Comparison of ENCODE assay signal across 14 cellular contexts in the genomic region with DNA sequence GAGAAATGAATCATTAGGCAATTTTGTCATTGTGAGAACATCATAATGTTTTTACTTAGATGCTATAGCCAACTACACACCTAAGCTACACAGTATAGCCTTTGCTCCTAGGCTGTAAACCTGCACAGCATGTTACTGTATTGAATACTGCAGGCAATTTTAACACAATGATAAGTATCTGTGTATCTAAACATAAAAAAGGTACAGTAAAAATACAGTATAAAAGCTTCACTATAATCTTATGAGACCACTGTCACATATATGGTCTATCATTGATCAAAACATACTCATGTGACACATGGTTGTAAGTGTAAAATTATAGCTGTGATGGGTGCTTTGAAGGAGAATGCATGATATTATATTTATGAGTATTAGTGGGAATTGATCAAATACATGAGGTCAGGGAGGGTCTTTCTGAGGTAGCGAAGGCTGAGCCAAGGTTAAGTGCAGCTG. TPM values are rescaled to one million over a fixed set of nuclear protein-coding genes. Genes with fewer than 3 reads are reported as not detected.
"Had no signal": no experiment of that assay in that cellular context is flagged by ENCODE, and none has a peak within 500 bp of the region (broad histone marks: within the 10 kb centered on the region; RNA-seq: fewer than 3 reads in every experiment).

No MANE protein-coding gene starts in this region.

- H3K27ac ChIP-seq: cardiac muscle cell, coronary artery, right atrium auricular region had no signal

- H3K27me3 ChIP-seq: cardiac muscle cell, right atrium auricular region had no signal

- ATAC-seq: activated T-cell treated with anti-CD3 and anti-CD28 coated beads, Interleukin-2, amount 50 U/mL, for 4 hours had no signal

- H3K27me3 Mint-ChIP-seq: activated CD4-positive, alpha-beta memory T cell treated with anti-CD3 and anti-CD28 coated beads for 36 hours; type B pancreatic cell had no signal

- H3K9me3 ChIP-seq: right atrium auricular region had no signal

- H3K36me3 Mint-ChIP-seq: activated CD4-positive, alpha-beta memory T cell treated with anti-CD3 and anti-CD28 coated beads for 36 hours; activated naive CD8-positive, alpha-beta T cell treated with anti-CD3 and anti-CD28 coated beads, Interleukin-2, amount 10 ng/mL, durations not matched to agents 7 days and 5 days; type B pancreatic cell had no signal

- H3K27ac Mint-ChIP-seq: activated CD4-positive, alpha-beta memory T cell treated with anti-CD3 and anti-CD28 coated beads for 36 hours; activated naive CD8-positive, alpha-beta T cell treated with anti-CD3 and anti-CD28 coated beads, Interleukin-2, amount 10 ng/mL, durations not matched to agents 7 days and 5 days; type B pancreatic cell had no signal

- H3K9me3 Mint-ChIP-seq: activated CD4-positive, alpha-beta memory T cell treated with anti-CD3 and anti-CD28 coated beads for 36 hours; activated naive CD8-positive, alpha-beta T cell treated with anti-CD3 and anti-CD28 coated beads, Interleukin-2, amount 10 ng/mL, durations not matched to agents 7 days and 5 days; activated T-cell treated with anti-CD3 and anti-CD28 coated beads, Interleukin-2, amount 50 U/mL, for 4 hours; type B pancreatic cell had no signal

- H3K36me3 ChIP-seq: cardiac muscle cell, right atrium auricular region had no signal

- DNase-seq: activated CD4-positive, alpha-beta memory T cell treated with anti-CD3 and anti-CD28 coated beads for 36 hours; activated naive CD8-positive, alpha-beta T cell treated with anti-CD3 and anti-CD28 coated beads, Interleukin-2, amount 10 ng/mL, durations not matched to agents 7 days and 5 days; activated T-cell treated with anti-CD3 and anti-CD28 coated beads, Interleukin-2, amount 50 U/mL, for 4 hours; anterior cingulate cortex; effector CD4-positive, alpha-beta T cell; head of caudate nucleus; posterior cingulate gyrus; stimulated activated CD4-positive, alpha-beta T cell treated with anti-CD3 and anti-CD28 coated beads, Interleukin-2, amount 100 ng/mL, for 24 hours; stimulated activated naive CD4-positive, alpha-beta T cell treated with Interleukin-2 at 50 U/mL for 16 hours; T1000 had no signal

- H3K4me1 Mint-ChIP-seq: activated naive CD8-positive, alpha-beta T cell treated with anti-CD3 and anti-CD28 coated beads, Interleukin-2, amount 10 ng/mL, durations not matched to agents 7 days and 5 days had no signal

- H3K4me3 Mint-ChIP-seq: activated CD4-positive, alpha-beta memory T cell treated with anti-CD3 and anti-CD28 coated beads for 36 hours; activated naive CD8-positive, alpha-beta T cell treated with anti-CD3 and anti-CD28 coated beads, Interleukin-2, amount 10 ng/mL, durations not matched to agents 7 days and 5 days; activated T-cell treated with anti-CD3 and anti-CD28 coated beads, Interleukin-2, amount 50 U/mL, for 4 hours; type B pancreatic cell had no signal

- H3K4me3 ChIP-seq: cardiac muscle cell, coronary artery, right atrium auricular region had no signal

RNA-seq across cellular contexts. Expression of gene CCN2, which starts 29.2 kb away (rescaled TPM):
- total RNA-seq: activated CD4-positive, alpha-beta memory T cell treated with anti-CD3 and anti-CD28 coated beads for 36 hours; activated naive CD8-positive, alpha-beta T cell treated with anti-CD3 and anti-CD28 coated beads, Interleukin-2, amount 10 ng/mL, durations not matched to agents 7 days and 5 days had no signal
